2 cellular contexts compared by ENCODE assay signal in genomic region chr1:174982971-174983689, GRCh38.
TF ChIP-seq lines count a peak whose summit lies in the region.

No MANE protein-coding gene starts in this region.

TF ChIP-seq in K562, 482 proteins besides CTCF, POLR2A, EP300 and RAD21 (continues in another document):
- TF ChIP-seq TRIM28 (IDR thresholded peaks at IDR 0.05) (0 out of 2 replicates have a peak, but pooled peaks have one; percentile 52), ZNF24 (IDR thresholded peaks at IDR 0.05) (no peak), ZNF445 (CRISPR knock-in tag; IDR thresholded peaks at IDR 0.05; ENCODE audit: low read depth) (no peak), ZNF384 (IDR thresholded peaks at IDR 0.05; ENCODE audit: low read depth, low read length) (peak; percentile 78), PML (IDR thresholded peaks at IDR 0.05; ENCODE audit: low read length) (no peak), CEBPB (tag; IDR thresholded peaks at IDR 0.05) (peak; percentile 18; the same call in 1 of the 2 replicates), CC2D1A (IDR thresholded peaks at IDR 0.05) (peak; percentile 52; the same call in 1 of the 2 replicates), PREB (CRISPR knock-in tag; IDR thresholded peaks at IDR 0.05) (0 out of 2 replicates have a peak, but pooled peaks have one; percentile 26), MBD1 (CRISPR knock-in tag; IDR thresholded peaks at IDR 0.05) (no peak), TSC22D4 (tag; IDR thresholded peaks at IDR 0.05) (no peak), SMC3 (conservative IDR thresholded peaks at IDR 0.05; ENCODE audit: insufficient read depth, low read depth, low read length) (peak; percentile 39; the same call in 1 of the 2 replicates), MNT (conservative IDR thresholded peaks at IDR 0.05) (0 out of 4 replicates have a peak, but pooled peaks have one; percentile 12 to 20), ZNF766 (CRISPR knock-in tag; conservative IDR thresholded peaks at IDR 0.05) (peak; percentile 100), THAP7 (CRISPR knock-in tag; IDR thresholded peaks at IDR 0.05) (no peak), ZNF324 (CRISPR knock-in tag; IDR thresholded peaks at IDR 0.05) (no peak), XRCC3 (IDR thresholded peaks at IDR 0.05) (0 out of 2 replicates have a peak, but pooled peaks have one; percentile 37), GATAD2B (IDR thresholded peaks at IDR 0.05; ENCODE audit: borderline replicate concordance) (0 out of 2 replicates have a peak, but pooled peaks have one; percentile 35), PKNOX1 (IDR thresholded peaks at IDR 0.05) (peak; percentile 59), RBM25 (IDR thresholded peaks at IDR 0.05; ENCODE audit: low read depth, low read length, severe bottlenecking) (peak; percentile 6), MEIS2 (IDR thresholded peaks at IDR 0.05; ENCODE audit: partially characterized antibody) (peak; percentile 55), ILF3 (IDR thresholded peaks at IDR 0.05; ENCODE audit: borderline replicate concordance) (no peak)

TF ChIP-seq in HepG2, 621 proteins besides CTCF, POLR2A, EP300 and RAD21:
- peak; percentile 66 for TF ChIP-seq SMC3 (IDR thresholded peaks at IDR 0.05; ENCODE audit: low read length)
- TF ChIP-seq ZNF766 (CRISPR knock-in tag; IDR thresholded peaks at IDR 0.05; ENCODE audit: borderline replicate concordance): peak; percentile 95
- peak; percentile 62 for TF ChIP-seq STAG1 (CRISPR knock-in tag; IDR thresholded peaks at IDR 0.05)
- TF ChIP-seq ZNF546 (CRISPR knock-in tag; conservative IDR thresholded peaks at IDR 0.05): no peak
- TF ChIP-seq ZNF737 (CRISPR knock-in tag; IDR thresholded peaks at IDR 0.05; ENCODE audit: borderline replicate concordance): no peak
- TF ChIP-seq ATF4 (CRISPR knock-in tag; IDR thresholded peaks at IDR 0.05): no peak
- no peak for TF ChIP-seq ZNF263 (CRISPR knock-in tag; IDR thresholded peaks at IDR 0.05)
- no peak for TF ChIP-seq ZNF354B (CRISPR knock-in tag; IDR thresholded peaks at IDR 0.05)
- TF ChIP-seq ZGPAT (CRISPR knock-in tag; IDR thresholded peaks at IDR 0.05): 0 out of 2 replicates have a peak, but pooled peaks have one; percentile 26
- TF ChIP-seq SCMH1 (CRISPR knock-in tag; IDR thresholded peaks at IDR 0.05; ENCODE audit: borderline replicate concordance): no peak
- TF ChIP-seq ZIK1 (CRISPR knock-in tag; IDR thresholded peaks at IDR 0.05; ENCODE audit: borderline replicate concordance, low read depth): no peak
- no peak for TF ChIP-seq ZNF205 (CRISPR knock-in tag; IDR thresholded peaks at IDR 0.05)
- TF ChIP-seq MIXL1 (CRISPR knock-in tag; IDR thresholded peaks at IDR 0.05): 0 out of 2 replicates have a peak, but pooled peaks have one; percentile 12
